Comparison of ENCODE assay signal across 8 cellular contexts in genomic region chr6:43634702-43635303, GRCh38. TPM values are rescaled to one million over a fixed set of nuclear protein-coding genes. Genes with fewer than 3 reads are reported as not detected.
DNase-seq lines count a peak whose midpoint lies in the region; ATAC-seq, FAIRE-seq and TF ChIP-seq lines count a peak whose summit lies in the region.

No MANE protein-coding gene starts in this region.

- H4K5ac ChIP-seq in H1 (ENCODE audit: insufficient read length, low read depth, low read length) = no peak overlapping the region

- H3K4me1 ChIP-seq in H1 (replicated peaks in 1 of 4; ENCODE audit: control insufficient read depth in 3 of 4, insufficient read depth in 4 of 4, low read length in 3 of 4) = peaks cover 0 to 14% (median 3%) of the 10 kb centered on the region in 4 experiments; a peak in 5 of 7 replicates
- peaks cover 34 to 42% of the 10 kb centered on the region in 2 donors for H3K4me1 ChIP-seq in gastrocnemius medialis

- no peak overlapping the region for H3K14ac ChIP-seq in H1 (ENCODE audit: insufficient read length)

- H3K27ac ChIP-seq in H1 (ENCODE audit: low read depth, low read length) (no peak overlapping the region), gastrocnemius medialis (peak overlapping the region; percentile 86 to 93 (median 90))

- H3K9me3 ChIP-seq in H1 (ENCODE audit: insufficient read depth in 2 of 2, low read depth in 1 of 2, low read length in 1 of 2) (no peaks in the 10 kb centered on the region), gastrocnemius medialis (no peaks in the 10 kb centered on the region)

- ATAC-seq in gastrocnemius medialis = no peak
- no peak for ATAC-seq in HG02678 (IDR thresholded peaks at IDR 0.05; ENCODE audit: unreplicated experiment)
- ATAC-seq in GM18907 (IDR thresholded peaks at IDR 0.05; ENCODE audit: unreplicated experiment) = no peak

- H2BK120ac ChIP-seq in H1 (replicated peaks; ENCODE audit: low read depth, low read length) = no peak overlapping the region

- H3K4me3 ChIP-seq in H1 (ENCODE audit: extremely low read depth in 1 of 4, insufficient read depth in 2 of 4, low read depth in 3 of 4, low read length in 4 of 4) = peak overlapping the region in 1 of 4 experiments; percentile 95; a peak in 1 of 8 replicates
- H3K4me3 ChIP-seq in gastrocnemius medialis = no peak overlapping the region

- CTCF ChIA-PET in H1 (lab: Charles Lee; ENCODE audit: partially characterized antibody) = no interaction called here

- H3K4ac ChIP-seq in H1 (replicated peaks; ENCODE audit: insufficient read length, low read depth, low read length) = no peak overlapping the region

- no peaks in the 10 kb centered on the region for H4K20me1 ChIP-seq in H1 (replicated peaks in 1 of 2; ENCODE audit: control insufficient read depth in 1 of 2, insufficient read depth in 2 of 2, low read length in 2 of 2)

- POLR2A ChIA-PET in H1 (lab: Charles Lee; ENCODE audit: partially characterized antibody) = interaction anchor here (0.7 to 2.8 kb wide), 6 partner anchors 7 to 225 kb away, joined by 3 to 23 read pairs (median 5); partner anchors contain the start of gene RSPH9

- no peak overlapping the region for H3K23ac ChIP-seq in H1 (ENCODE audit: insufficient read length)

- H2BK5ac ChIP-seq in H1 (ENCODE audit: low read depth, low read length) = 0 out of 2 replicates have a peak overlapping the region, but pooled peaks have one; percentile 79

- H3K36me3 ChIP-seq in H1 (ENCODE audit: control insufficient read depth in 2 of 4, insufficient read depth in 4 of 4, low read length in 3 of 4) = peaks cover under 1 to 16% (median 9%) of the 10 kb centered on the region in 4 experiments; a peak in 6 of 8 replicates
- peaks cover 0 to 22% of the 10 kb centered on the region in 2 donors for H3K36me3 ChIP-seq in gastrocnemius medialis

- H3K23me2 ChIP-seq in H1 (ENCODE audit: low read depth, low read length) = peaks cover 6% of the 10 kb centered on the region

- intact Hi-C loops in gastrocnemius medialis (cut with DNase I; ENCODE audit: low total_unique reads) = no loop called here

- no peak for TF ChIP-seq RAD21 in H1 (IDR thresholded peaks at IDR 0.05 in 1 of 2, conservative IDR thresholded peaks at IDR 0.05 in 1 of 2; ENCODE audit: low read depth in 2 of 2, low read length in 2 of 2)

- no peak overlapping the region for H2BK20ac ChIP-seq in H1 (ENCODE audit: low read length)

- H2AK5ac ChIP-seq in H1 (ENCODE audit: low read depth, low read length) = no peak overlapping the region; the same call in 1 of the 2 replicates

- 89% methylated on average over 9 of the region's 9 CpGs; no CpG with 5 or more reads in 1 of the 2 experiments for WGBS in H1 (ENCODE audit: extremely low coverage in 1 of 2, insufficient coverage in 1 of 2, insufficient read length in 1 of 2, insufficient replicate concordance in 2 of 2, low coverage in 1 of 2, low lambda C conversion rate in 2 of 2, missing lambda C conversion rate in 1 of 2), 2 experiments

- H4K8ac ChIP-seq in H1 (ENCODE audit: extremely low read depth, insufficient read depth, low read length) = no peak overlapping the region

- no peak overlapping the region for H4K91ac ChIP-seq in H1 (replicated peaks; ENCODE audit: insufficient read length, low read length)

- peak overlapping the region; percentile 18 for H2BK15ac ChIP-seq in H1 (ENCODE audit: low read length)

- in situ Hi-C loops in gastrocnemius medialis (cut with MboI; ENCODE audit: low sequenced_read_pairs in 4 of 4) = no loop called here

- no peaks in the 10 kb centered on the region for H3K27me3 ChIP-seq in H1 (replicated peaks in 1 of 4; ENCODE audit: control insufficient read depth in 3 of 4, extremely low read depth in 1 of 4, insufficient read depth in 3 of 4, low read length in 3 of 4)
- no peaks in the 10 kb centered on the region for H3K27me3 ChIP-seq in gastrocnemius medialis

- no peak overlapping the region for H3K9ac ChIP-seq in H1 (replicated peaks in 1 of 4; ENCODE audit: extremely low read depth in 1 of 4, low read depth in 3 of 4, low read length in 3 of 4)

- peak overlapping the region; percentile 68 to 80; a peak in 2 of 4 replicates for H3K4me2 ChIP-seq in H1 (ENCODE audit: insufficient read depth in 1 of 2, low read depth in 2 of 2, low read length in 2 of 2)

- FAIRE-seq in H1 (lab: Jason Lieb, UNC) = no peak

- no peak overlapping the region for H3K18ac ChIP-seq in H1 (ENCODE audit: extremely low read depth, low read length)

- H3K79me1 ChIP-seq in H1 (ENCODE audit: low read depth, low read length) = peaks cover 6% of the 10 kb centered on the region

- no peak for TF ChIP-seq EP300 in H1 (IDR thresholded peaks at IDR 0.05; ENCODE audit: borderline replicate concordance in 1 of 2, low read depth in 2 of 2, low read length in 2 of 2)

- H3K79me2 ChIP-seq in H1 (ENCODE audit: control insufficient read depth in 1 of 2, insufficient read depth in 2 of 2, low read length in 2 of 2) = peaks cover 3 to 32% of the 10 kb centered on the region in 2 experiments; a peak in 3 of 4 replicates

- H3K56ac ChIP-seq in H1 (replicated peaks; ENCODE audit: insufficient read length, low read depth, low read length) = no peak overlapping the region

- 0 out of 2 replicates have a peak overlapping the region, but pooled peaks have one; percentile 27 for H2BK12ac ChIP-seq in H1 (ENCODE audit: low read depth, low read length)

- H2AFZ ChIP-seq in H1 (ENCODE audit: low read length) = 0 out of 2 replicates have a peak overlapping the region, but pooled peaks have one; percentile 98

- DNase-seq in NCI-H146 (lab: John Stamatoyannopoulos, UW) (peak; percentile 25), NCI-H146 treated with DMSO at 0.1 percent for 48 hours (lab: John Stamatoyannopoulos, UW; ENCODE audit: unreplicated experiment) (no peak), NCI-H82 treated with DMSO at 0.1 percent for 48 hours (lab: John Stamatoyannopoulos, UW; ENCODE audit: unreplicated experiment) (peak; percentile 100), H1 (ENCODE audit: low read depth in 1 of 2, low spot score in 2 of 2) (no peak), gastrocnemius medialis (no peak)
- no peak for DNase-seq in effector CD4-positive, alpha-beta T cell

- TF ChIP-seq CTCF in H1 (IDR thresholded peaks at IDR 0.05; ENCODE audit: control extremely low read depth in 1 of 3, insufficient read depth in 1 of 3, low read depth in 1 of 3, low read length in 3 of 3) (no peak), gastrocnemius medialis (IDR thresholded peaks at IDR 0.05 in 4 of 5, conservative IDR thresholded peaks at IDR 0.05 in 1 of 5) (no peak)

- TF ChIP-seq POLR2A in H1 (IDR thresholded peaks at IDR 0.05; ENCODE audit: control extremely low read depth in 1 of 2, low read depth in 2 of 2, low read length in 2 of 2) (no peak), gastrocnemius medialis (IDR thresholded peaks at IDR 0.05) (no peak)

RNA-seq across cellular contexts. Expression of gene MAD2L1BP, which starts 0.8 kb away (rescaled TPM):
- 34.1 and 35.5 TPM in 2 replicates for total RNA-seq in H1 (2021; fragmentation: NEBNext Ultra II Directional; extraction: Animal tissue kit (Norgen Biotek cat#: 25700))
- polyA plus RNA-seq in H1 (2011; rRNA removed) = 65.3 and 70.0 TPM in 2 replicates
- polyA plus RNA-seq in H1 (2011; cell fraction: cytosol; rRNA removed) = 57.7 TPM
- 40.1 TPM for polyA plus RNA-seq in H1 (2011; cell fraction: nucleus; rRNA removed)
- 32.2 to 40.8 TPM (median 36.1 TPM) in 4 replicates for polyA plus RNA-seq in H1 (2012, experiment 1 of 2)
- 42.6 TPM for polyA plus RNA-seq in H1 (2012, experiment 2 of 2)
- polyA plus RNA-seq in H1 (2013, experiment 1 of 2) = 29.3 TPM
- 27.1 TPM for polyA plus RNA-seq in H1 (2013, experiment 2 of 2)
- polyA minus RNA-seq in H1 (2011; rRNA and poly(A)+ RNA removed) = 59.5 and 62.2 TPM in 2 replicates
- polyA minus RNA-seq in H1 (2011; cell fraction: cytosol; rRNA and poly(A)+ RNA removed) = 16.1 TPM
- 23.2 TPM for polyA minus RNA-seq in H1 (2011; cell fraction: nucleus; rRNA and poly(A)+ RNA removed)
- 10 to 100 TPM; 25.1 to 55.4 (median 25.2) TPM for total RNA-seq in gastrocnemius medialis

RNA-seq across cellular contexts. Expression of gene GTPBP2, which starts 5.7 kb away (rescaled TPM):
- 52.5 and 58.3 TPM in 2 replicates for total RNA-seq in H1 (2021; fragmentation: NEBNext Ultra II Directional; extraction: Animal tissue kit (Norgen Biotek cat#: 25700))
- polyA plus RNA-seq in H1 (2011; rRNA removed) = 86.1 and 88.3 TPM in 2 replicates
- polyA plus RNA-seq in H1 (2011; cell fraction: cytosol; rRNA removed) = 84.9 TPM
- 238 TPM for polyA plus RNA-seq in H1 (2011; cell fraction: nucleus; rRNA removed)
- polyA plus RNA-seq in H1 (2012, experiment 1 of 2) = 60.0 to 72.8 TPM (median 65.5 TPM) in 4 replicates
- 37.8 TPM for polyA plus RNA-seq in H1 (2012, experiment 2 of 2)
- polyA plus RNA-seq in H1 (2013, experiment 1 of 2) = 53.6 TPM
- polyA plus RNA-seq in H1 (2013, experiment 2 of 2) = 49.6 TPM
- 61.9 and 68.3 TPM in 2 replicates for polyA minus RNA-seq in H1 (2011; rRNA and poly(A)+ RNA removed)
- polyA minus RNA-seq in H1 (2011; cell fraction: cytosol; rRNA and poly(A)+ RNA removed) = 27.6 TPM
- 71.3 TPM for polyA minus RNA-seq in H1 (2011; cell fraction: nucleus; rRNA and poly(A)+ RNA removed)
- 10 to 100 TPM; 25.0 to 39.4 (median 27.1) TPM for total RNA-seq in gastrocnemius medialis

RNA-seq across cellular contexts. Expression of gene RSPH9, which starts 10.0 kb away (rescaled TPM):
- 0.15 TPM in 1 of 2 replicates, not detected in the other for total RNA-seq in H1 (2021; fragmentation: NEBNext Ultra II Directional; extraction: Animal tissue kit (Norgen Biotek cat#: 25700))
- 0.23 and 0.25 TPM in 2 replicates for polyA plus RNA-seq in H1 (2011; rRNA removed)
- polyA plus RNA-seq in H1 (2011; cell fraction: cytosol; rRNA removed) = 0.23 TPM
- 0.36 TPM for polyA plus RNA-seq in H1 (2011; cell fraction: nucleus; rRNA removed)
- 0.73 to 0.93 TPM (median 0.80 TPM) in 4 replicates for polyA plus RNA-seq in H1 (2012, experiment 1 of 2)
- polyA plus RNA-seq in H1 (2012, experiment 2 of 2) = 1.00 TPM
- 0.22 TPM for polyA plus RNA-seq in H1 (2013, experiment 1 of 2)
- 0.15 TPM for polyA plus RNA-seq in H1 (2013, experiment 2 of 2)
- polyA minus RNA-seq in H1 (2011; rRNA and poly(A)+ RNA removed) = 0.06 and 0.22 TPM in 2 replicates
- not detected for polyA minus RNA-seq in H1 (2011; cell fraction: cytosol; rRNA and poly(A)+ RNA removed)
- polyA minus RNA-seq in H1 (2011; cell fraction: nucleus; rRNA and poly(A)+ RNA removed) = 0.30 TPM
- under 1 TPM in 1 of 4 donors, not detected in 3; 0.09 TPM for total RNA-seq in gastrocnemius medialis

RNA-seq across cellular contexts. Expression of gene MRPS18A, which starts 52.8 kb away (rescaled TPM):
- total RNA-seq in H1 (2021; fragmentation: NEBNext Ultra II Directional; extraction: Animal tissue kit (Norgen Biotek cat#: 25700)) = 48.3 and 52.1 TPM in 2 replicates
- polyA plus RNA-seq in H1 (2011; rRNA removed) = 121 and 129 TPM in 2 replicates
- 115 TPM for polyA plus RNA-seq in H1 (2011; cell fraction: cytosol; rRNA removed)
- 95.2 TPM for polyA plus RNA-seq in H1 (2011; cell fraction: nucleus; rRNA removed)
- polyA plus RNA-seq in H1 (2012, experiment 1 of 2) = 70.4 to 84.7 TPM (median 74.9 TPM) in 4 replicates
- 103 TPM for polyA plus RNA-seq in H1 (2012, experiment 2 of 2)
- 61.3 TPM for polyA plus RNA-seq in H1 (2013, experiment 1 of 2)
- 58.7 TPM for polyA plus RNA-seq in H1 (2013, experiment 2 of 2)
- polyA minus RNA-seq in H1 (2011; rRNA and poly(A)+ RNA removed) = 95.6 and 97.8 TPM in 2 replicates
- polyA minus RNA-seq in H1 (2011; cell fraction: cytosol; rRNA and poly(A)+ RNA removed) = 36.3 TPM
- 63.1 TPM for polyA minus RNA-seq in H1 (2011; cell fraction: nucleus; rRNA and poly(A)+ RNA removed)
- 100 to 1,000 TPM; 161 to 171 (median 168) TPM for total RNA-seq in gastrocnemius medialis

RNA-seq across cellular contexts. Expression of gene POLH, which starts 58.8 kb away (rescaled TPM):
- 11.3 and 12.4 TPM in 2 replicates for total RNA-seq in H1 (2021; fragmentation: NEBNext Ultra II Directional; extraction: Animal tissue kit (Norgen Biotek cat#: 25700))
- 3.8 and 5.8 TPM in 2 replicates for polyA plus RNA-seq in H1 (2011; rRNA removed)
- 4.9 TPM for polyA plus RNA-seq in H1 (2011; cell fraction: cytosol; rRNA removed)
- 5.2 TPM for polyA plus RNA-seq in H1 (2011; cell fraction: nucleus; rRNA removed)
- 7.0 to 16.1 TPM (median 8.4 TPM) in 4 replicates for polyA plus RNA-seq in H1 (2012, experiment 1 of 2)
- polyA plus RNA-seq in H1 (2012, experiment 2 of 2) = 2.7 TPM
- polyA plus RNA-seq in H1 (2013, experiment 1 of 2) = 2.4 TPM
- 2.7 TPM for polyA plus RNA-seq in H1 (2013, experiment 2 of 2)
- polyA minus RNA-seq in H1 (2011; rRNA and poly(A)+ RNA removed) = 10.0 and 22.0 TPM in 2 replicates
- polyA minus RNA-seq in H1 (2011; cell fraction: cytosol; rRNA and poly(A)+ RNA removed) = 5.9 TPM
- 12.7 TPM for polyA minus RNA-seq in H1 (2011; cell fraction: nucleus; rRNA and poly(A)+ RNA removed)
- total RNA-seq in gastrocnemius medialis = 1 to 10 TPM; 3.8 to 6.9 (median 5.3) TPM

Comparison
In these comparisons a context has a peak if more than half of its experiments do, and no peak if none do; other contexts are left out.
1. DNase-seq: peak in NCI-H146 (single experiment) and NCI-H82 treated with DMSO at 0.1 percent for 48 hours (single experiment); none in NCI-H146 treated with DMSO at 0.1 percent for 48 hours (single experiment), H1 (0 of 2), gastrocnemius medialis (0 of 2) and effector CD4-positive, alpha-beta T cell (single experiment).